In the genomic region with DNA sequence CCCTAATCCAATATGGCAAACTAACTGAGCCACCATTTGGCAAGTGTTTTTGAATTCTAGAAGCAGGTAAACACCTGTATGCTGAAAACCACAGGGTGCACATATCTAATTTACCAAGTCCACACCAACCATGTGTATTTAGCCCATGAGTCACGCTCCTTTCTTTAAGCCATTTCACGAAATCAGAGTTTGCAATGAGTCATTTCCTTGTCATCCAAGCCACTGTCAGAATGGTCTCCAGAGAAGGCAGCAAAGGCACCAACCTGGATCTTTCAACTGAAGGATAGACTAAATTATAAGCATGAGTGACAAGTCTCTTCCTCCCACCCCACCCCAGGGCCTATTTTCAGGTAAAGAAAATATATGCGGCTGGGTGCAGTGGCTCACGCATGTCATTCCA, we compare ENCODE assay signal across 2 cellular contexts.
TF ChIP-seq lines count a peak whose summit lies in the region.

No MANE protein-coding gene starts in this region.

TF ChIP-seq in IMR-90, 13 proteins besides CTCF, POLR2A, EP300 and RAD21:
- TF ChIP-seq RFX5 (IDR thresholded peaks at IDR 0.05; ENCODE audit: low read depth, low read length) (no peak), MXI1 (IDR thresholded peaks at IDR 0.05; ENCODE audit: borderline replicate concordance, low read depth, low read length) (peak; percentile 30; the same call in 1 of the 2 replicates), FOS (IDR thresholded peaks at IDR 0.05; ENCODE audit: low read depth, low read length) (peak; percentile 91)
TF ChIP-seq in IMR-90: peak in this region for 2.

TF ChIP-seq in K562, 482 proteins besides CTCF, POLR2A, EP300 and RAD21:
- TF ChIP-seq BDP1 (IDR thresholded peaks at IDR 0.05; ENCODE audit: insufficient read depth, insufficient read length) (no peak), SMARCA4 (IDR thresholded peaks at IDR 0.05) (peak; percentile 44; the same call in 1 of the 2 replicates), ERF (CRISPR knock-in tag; IDR thresholded peaks at IDR 0.05) (no peak), CBFA2T3 (IDR thresholded peaks at IDR 0.05) (peak; percentile 36; the same call in 1 of the 2 replicates), ZNF436 (CRISPR knock-in tag; IDR thresholded peaks at IDR 0.05) (no peak), RUNX1 (IDR thresholded peaks at IDR 0.05; ENCODE audit: low read depth) (no peak), FOXA3 (CRISPR knock-in tag; conservative IDR thresholded peaks at IDR 0.05 in 1 of 2, IDR thresholded peaks at IDR 0.05 in 1 of 2) (peak in 1 of 2 experiments; percentile 20; a peak in 1 of 4 replicates), ZNF277 (CRISPR knock-in tag; IDR thresholded peaks at IDR 0.05; ENCODE audit: borderline replicate concordance) (no peak), ATF3 (IDR thresholded peaks at IDR 0.05) (peak; percentile 80), ATF3 (CRISPR knock-in tag; conservative IDR thresholded peaks at IDR 0.05) (no peak), TCF7L2 (IDR thresholded peaks at IDR 0.05; ENCODE audit: low read depth, low read length) (no peak), SMAD4 (CRISPR knock-in tag; conservative IDR thresholded peaks at IDR 0.05) (no peak), JUND (IDR thresholded peaks at IDR 0.05; ENCODE audit: borderline replicate concordance, low read depth, low read length) (peak; percentile 76; the same call in 1 of the 2 replicates), JUND (tag; IDR thresholded peaks at IDR 0.05; ENCODE audit: borderline replicate concordance, low read depth, low read length) (peak; percentile 52; the same call in 1 of the 3 replicates), JUN (IDR thresholded peaks at IDR 0.05; ENCODE audit: borderline replicate concordance, low read depth, low read length) (peak; percentile 63; the same call in 1 of the 2 replicates), JUN (CRISPR knock-in tag; IDR thresholded peaks at IDR 0.05; ENCODE audit: borderline replicate concordance) (no peak), KDM1A (IDR thresholded peaks at IDR 0.05) (peak; percentile 45 to 47; a peak in 3 of 4 replicates), ZNF224 (CRISPR knock-in tag; IDR thresholded peaks at IDR 0.05) (no peak), MEIS2 (IDR thresholded peaks at IDR 0.05; ENCODE audit: partially characterized antibody) (no peak), POLR2B (IDR thresholded peaks at IDR 0.05; ENCODE audit: low read depth, partially characterized antibody) (no peak), BRF1 (IDR thresholded peaks at IDR 0.05; ENCODE audit: borderline replicate concordance, extremely low read depth, insufficient read length) (no peak), TEAD4 (IDR thresholded peaks at IDR 0.05; ENCODE audit: low read length) (no peak), TEAD4 (CRISPR knock-in tag; IDR thresholded peaks at IDR 0.05; ENCODE audit: borderline replicate concordance) (no peak), RBM15 (IDR thresholded peaks at IDR 0.05; ENCODE audit: insufficient read depth, low read length) (no peak), ZNF79 (CRISPR knock-in tag; IDR thresholded peaks at IDR 0.05; ENCODE audit: low read depth) (no peak), SMARCE1 (IDR thresholded peaks at IDR 0.05) (0 out of 2 replicates have a peak, but pooled peaks have one; percentile 48), ZNF174 (CRISPR knock-in tag; IDR thresholded peaks at IDR 0.05) (no peak), SLC30A9 (CRISPR knock-in tag; IDR thresholded peaks at IDR 0.05) (no peak), ZC3H4 (CRISPR knock-in tag; IDR thresholded peaks at IDR 0.05; ENCODE audit: borderline replicate concordance) (no peak), RCOR1 (IDR thresholded peaks at IDR 0.05; ENCODE audit: borderline replicate concordance in 1 of 2, low read depth in 2 of 2, low read length in 2 of 2) (peak in 1 of 2 experiments; percentile 39; a peak in 1 of 4 replicates), ZNF354B (CRISPR knock-in tag; IDR thresholded peaks at IDR 0.05) (no peak), GATA2 (CRISPR knock-in tag; IDR thresholded peaks at IDR 0.05) (no peak), EZH2 (IDR thresholded peaks at IDR 0.05; ENCODE audit: borderline replicate concordance, low read depth, low read length) (no peak), HMBOX1 (IDR thresholded peaks at IDR 0.05) (no peak), TRIM28 (IDR thresholded peaks at IDR 0.05) (no peak), FOS (IDR thresholded peaks at IDR 0.05; ENCODE audit: extremely low read depth, insufficient read length) (peak; percentile 29), POLR2G (IDR thresholded peaks at IDR 0.05; ENCODE audit: low read depth, low read length) (no peak), FOSL1 (tag; conservative IDR thresholded peaks at IDR 0.05) (peak; percentile 91), MYNN (IDR thresholded peaks at IDR 0.05) (no peak), MYNN (CRISPR knock-in tag; IDR thresholded peaks at IDR 0.05) (no peak), POLR3A (IDR thresholded peaks at IDR 0.05; ENCODE audit: borderline replicate concordance, extremely low read depth, insufficient read depth, insufficient read length) (no peak)
- TF ChIP-seq, protein P1, sequence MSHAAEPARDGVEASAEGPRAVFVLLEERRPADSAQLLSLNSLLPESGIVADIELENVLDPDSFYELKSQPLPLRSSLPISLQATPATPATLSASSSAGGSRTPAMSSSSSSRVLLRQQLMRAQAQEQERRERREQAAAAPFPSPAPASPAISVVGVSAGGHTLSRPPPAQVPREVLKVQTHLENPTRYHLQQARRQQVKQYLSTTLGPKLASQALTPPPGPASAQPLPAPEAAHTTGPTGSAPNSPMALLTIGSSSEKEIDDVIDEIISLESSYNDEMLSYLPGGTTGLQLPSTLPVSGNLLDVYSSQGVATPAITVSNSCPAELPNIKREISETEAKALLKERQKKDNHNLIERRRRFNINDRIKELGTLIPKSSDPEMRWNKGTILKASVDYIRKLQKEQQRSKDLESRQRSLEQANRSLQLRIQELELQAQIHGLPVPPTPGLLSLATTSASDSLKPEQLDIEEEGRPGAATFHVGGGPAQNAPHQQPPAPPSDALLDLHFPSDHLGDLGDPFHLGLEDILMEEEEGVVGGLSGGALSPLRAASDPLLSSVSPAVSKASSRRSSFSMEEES (CRISPR knock-in tag; IDR thresholded peaks at IDR 0.05): no peak
- TF ChIP-seq, protein P2, sequence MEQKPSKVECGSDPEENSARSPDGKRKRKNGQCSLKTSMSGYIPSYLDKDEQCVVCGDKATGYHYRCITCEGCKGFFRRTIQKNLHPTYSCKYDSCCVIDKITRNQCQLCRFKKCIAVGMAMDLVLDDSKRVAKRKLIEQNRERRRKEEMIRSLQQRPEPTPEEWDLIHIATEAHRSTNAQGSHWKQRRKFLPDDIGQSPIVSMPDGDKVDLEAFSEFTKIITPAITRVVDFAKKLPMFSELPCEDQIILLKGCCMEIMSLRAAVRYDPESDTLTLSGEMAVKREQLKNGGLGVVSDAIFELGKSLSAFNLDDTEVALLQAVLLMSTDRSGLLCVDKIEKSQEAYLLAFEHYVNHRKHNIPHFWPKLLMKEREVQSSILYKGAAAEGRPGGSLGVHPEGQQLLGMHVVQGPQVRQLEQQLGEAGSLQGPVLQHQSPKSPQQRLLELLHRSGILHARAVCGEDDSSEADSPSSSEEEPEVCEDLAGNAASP (IDR thresholded peaks at IDR 0.05): no peak
- TF ChIP-seq, protein P3, sequence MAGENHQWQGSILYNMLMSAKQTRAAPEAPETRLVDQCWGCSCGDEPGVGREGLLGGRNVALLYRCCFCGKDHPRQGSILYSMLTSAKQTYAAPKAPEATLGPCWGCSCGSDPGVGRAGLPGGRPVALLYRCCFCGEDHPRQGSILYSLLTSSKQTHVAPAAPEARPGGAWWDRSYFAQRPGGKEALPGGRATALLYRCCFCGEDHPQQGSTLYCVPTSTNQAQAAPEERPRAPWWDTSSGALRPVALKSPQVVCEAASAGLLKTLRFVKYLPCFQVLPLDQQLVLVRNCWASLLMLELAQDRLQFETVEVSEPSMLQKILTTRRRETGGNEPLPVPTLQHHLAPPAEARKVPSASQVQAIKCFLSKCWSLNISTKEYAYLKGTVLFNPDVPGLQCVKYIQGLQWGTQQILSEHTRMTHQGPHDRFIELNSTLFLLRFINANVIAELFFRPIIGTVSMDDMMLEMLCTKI (IDR thresholded peaks at IDR 0.05; ENCODE audit: partially characterized antibody): no peak
- TF ChIP-seq, protein P4, sequence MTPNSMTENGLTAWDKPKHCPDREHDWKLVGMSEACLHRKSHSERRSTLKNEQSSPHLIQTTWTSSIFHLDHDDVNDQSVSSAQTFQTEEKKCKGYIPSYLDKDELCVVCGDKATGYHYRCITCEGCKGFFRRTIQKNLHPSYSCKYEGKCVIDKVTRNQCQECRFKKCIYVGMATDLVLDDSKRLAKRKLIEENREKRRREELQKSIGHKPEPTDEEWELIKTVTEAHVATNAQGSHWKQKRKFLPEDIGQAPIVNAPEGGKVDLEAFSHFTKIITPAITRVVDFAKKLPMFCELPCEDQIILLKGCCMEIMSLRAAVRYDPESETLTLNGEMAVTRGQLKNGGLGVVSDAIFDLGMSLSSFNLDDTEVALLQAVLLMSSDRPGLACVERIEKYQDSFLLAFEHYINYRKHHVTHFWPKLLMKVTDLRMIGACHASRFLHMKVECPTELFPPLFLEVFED (CRISPR knock-in tag; conservative IDR thresholded peaks at IDR 0.05): no peak
